ENCODE assay signal across 21 cellular contexts in genomic region chr4:68951078-68951805, GRCh38. TPM values are rescaled to one million over a fixed set of nuclear protein-coding genes. Genes with fewer than 3 reads are reported as not detected.
A peak's percentile ranks its signal among the peaks of the same experiment; 100 is the strongest.
DNase-seq lines count a peak whose midpoint lies in the region; ATAC-seq, FAIRE-seq and TF ChIP-seq lines count a peak whose summit lies in the region.
"Had no signal": no experiment of that assay in that cellular context is flagged by ENCODE, and none has a peak within 500 bp of the region (broad histone marks: within the 10 kb centered on the region; RNA-seq: fewer than 3 reads in every experiment).

Gene UGT2A3 (minus strand): TSS chr4:68951804. CDS start chr4:68951760, 44 bp downstream.

- H3K27ac Mint-ChIP-seq in endodermal cell, result no peak within 1 kb of the TSS
- H3K27ac Mint-ChIP-seq: activated CD4-positive, alpha-beta T cell treated with anti-CD3 and anti-CD28 coated beads, Interleukin-2, amount 10 ng/mL, durations not matched to agents 7 days and 5 days; activated T-cell treated with anti-CD3 and anti-CD28 coated beads, Interleukin-2, amount 50 U/mL, for 72 hours; T-helper 1 cell treated with Interleukin-12 subunit alpha and Interleukin-12 subunit beta and Interleukin-4 antibody, amounts not matched to agents 30 μg/mL and 1 μg/mL, for 36 hours had no signal

- FAIRE-seq in GM18507 (lab: Jason Lieb, UNC), result peak; percentile 66
- FAIRE-seq: D721Med had no signal

- peaks cover 26% of the 10 kb centered on the region for H3K4me1 Mint-ChIP-seq in endodermal cell
- H3K4me1 Mint-ChIP-seq: activated CD4-positive, alpha-beta T cell treated with anti-CD3 and anti-CD28 coated beads, Interleukin-2, amount 10 ng/mL, durations not matched to agents 7 days and 5 days had no signal

- peaks cover 3% of the 10 kb centered on the region for H3K9me3 ChIP-seq in endodermal cell (ENCODE audit: control insufficient read depth, low read length)
- H3K9me3 ChIP-seq in mucosa of descending colon, result no peaks in the 10 kb centered on the region
- H3K9me3 ChIP-seq: adrenal gland, esophagus muscularis mucosa had no signal

- H3K36me3 Mint-ChIP-seq in endodermal cell (ENCODE audit: low read depth), result no peaks in the 10 kb centered on the region

- H3K27ac ChIP-seq in endodermal cell (ENCODE audit: low read depth, low read length), result no peak within 1 kb of the TSS
- H3K27ac ChIP-seq: adrenal gland, esophagus muscularis mucosa had no signal

- H3K36me3 ChIP-seq in endodermal cell (ENCODE audit: control insufficient read depth, insufficient read depth, low read length) (no peaks in the 10 kb centered on the region), mucosa of descending colon (ENCODE audit: low read depth) (no peaks in the 10 kb centered on the region)
- H3K36me3 ChIP-seq: adrenal gland, esophagus muscularis mucosa had no signal

- no peak for TF ChIP-seq CTCF in endodermal cell (conservative IDR thresholded peaks at IDR 0.05)
- TF ChIP-seq CTCF in mucosa of descending colon (IDR thresholded peaks at IDR 0.05), result no peak

- peaks cover 15% of the 10 kb centered on the region for H3K27me3 Mint-ChIP-seq in endodermal cell (ENCODE audit: insufficient read depth)
- H3K27me3 Mint-ChIP-seq: activated CD4-positive, alpha-beta T cell treated with anti-CD3 and anti-CD28 coated beads, Interleukin-2, amount 10 ng/mL, durations not matched to agents 7 days and 5 days had no signal

- peaks cover 3% of the 10 kb centered on the region for H3K4me1 ChIP-seq in endodermal cell (ENCODE audit: control insufficient read depth, insufficient read depth, low read length)
- peaks cover 6% of the 10 kb centered on the region for H3K4me1 ChIP-seq in mucosa of descending colon (ENCODE audit: low read depth)
- H3K4me1 ChIP-seq: adrenal gland, esophagus muscularis mucosa had no signal

- peak; percentile 85 for ATAC-seq in mucosa of descending colon
- ATAC-seq: activated T-cell treated with anti-CD3 and anti-CD28 coated beads, Interleukin-2, amount 50 U/mL, for 72 hours; Panc1 had no signal

- WGBS in endodermal cell (ENCODE audit: insufficient coverage in 1 of 2, insufficient read length in 1 of 2), 2 experiments, result 78 to 81% methylated on average over 4 to 5 of the region's 5 CpGs

- H3K27me3 ChIP-seq in endodermal cell (ENCODE audit: control insufficient read depth, insufficient read depth, low read length, poor library complexity, severe bottlenecking), result no peaks in the 10 kb centered on the region
- H3K27me3 ChIP-seq: adrenal gland, esophagus muscularis mucosa had no signal

- no peaks in the 10 kb centered on the region for H3K9me3 Mint-ChIP-seq in endodermal cell
- H3K9me3 Mint-ChIP-seq: activated CD4-positive, alpha-beta T cell treated with anti-CD3 and anti-CD28 coated beads, Interleukin-2, amount 10 ng/mL, durations not matched to agents 7 days and 5 days; T-helper 1 cell treated with Interleukin-12 subunit alpha and Interleukin-12 subunit beta and Interleukin-4 antibody, amounts not matched to agents 30 μg/mL and 1 μg/mL, for 36 hours had no signal

- no peak for DNase-seq in GM18507 (ENCODE audit: extremely low spot score, insufficient read length, low read depth)
- peak; percentile 24 for DNase-seq in KBM-7
- DNase-seq in endodermal cell, result peak; percentile 55
- DNase-seq in mucosa of descending colon, result peak in 2 of 3 donors; percentile 40 to 70
- DNase-seq in GM03348 (ENCODE audit: low spot score), result no peak
- no peak for DNase-seq in HT-29 (ENCODE audit: low spot score)
- DNase-seq in AML-193 (lab: John Stamatoyannopoulos, UW), result no peak
- no peak for DNase-seq in stimulated activated CD4-positive, alpha-beta T cell treated with anti-CD3 and anti-CD28 coated beads, Interleukin-15, amount 100 ng/mL, for 24 hours
- DNase-seq: activated CD4-positive, alpha-beta T cell treated with anti-CD3 and anti-CD28 coated beads, Interleukin-2, amount 10 ng/mL, durations not matched to agents 7 days and 5 days; activated T-cell treated with anti-CD3 and anti-CD28 coated beads, Interleukin-2, amount 50 U/mL, for 72 hours; KG1; NCI-H1694 treated with DMSO at 0.1 percent for 48 hours; NCI-H526 had no signal

- intact Hi-C loops in mucosa of descending colon (cut with DNase I, micrococcal nuclease), result no loop called here

- no peak within 1 kb of the TSS for H3K9ac ChIP-seq in endodermal cell (ENCODE audit: extremely low read depth, low read length, poor library complexity, severe bottlenecking)

- H3K4me3 Mint-ChIP-seq in endodermal cell, result no peak within 1 kb of the TSS
- H3K4me3 Mint-ChIP-seq: activated CD4-positive, alpha-beta T cell treated with anti-CD3 and anti-CD28 coated beads, Interleukin-2, amount 10 ng/mL, durations not matched to agents 7 days and 5 days; activated T-cell treated with anti-CD3 and anti-CD28 coated beads, Interleukin-2, amount 50 U/mL, for 72 hours; T-helper 1 cell treated with Interleukin-12 subunit alpha and Interleukin-12 subunit beta and Interleukin-4 antibody, amounts not matched to agents 30 μg/mL and 1 μg/mL, for 36 hours had no signal

- H3K4me3 ChIP-seq in endodermal cell (ENCODE audit: low read length) (no peak within 1 kb of the TSS), mucosa of descending colon (peak within 1 kb of the TSS; percentile 7)
- H3K4me3 ChIP-seq: adrenal gland, esophagus muscularis mucosa had no signal

- in situ Hi-C loops in KBM-7 (cut with MboI; ENCODE audit: low pct_unique_long_range_greater_than_20kb, low sequenced_read_pairs), result no loop called here

RNA-seq across cellular contexts. Expression of gene UGT2A3, which starts in this region (rescaled TPM):
- total RNA-seq in endodermal cell (not detected), mucosa of descending colon (100 to 1,000 TPM in 1 of 3 donors, 10 to 100 TPM in 2; 37.5 to 119 (median 71.9) TPM)
- polyA plus RNA-seq in endodermal cell (2013, experiment 1 of 2), result not detected
- polyA plus RNA-seq in endodermal cell (2013, experiment 2 of 2), result not detected
- 0.10 and 0.43 TPM in 2 replicates for total RNA-seq in HT-29 (2014; rRNA removed; shearing (Covaris generic))
- total RNA-seq: activated CD4-positive, alpha-beta T cell treated with anti-CD3 and anti-CD28 coated beads, Interleukin-2, amount 10 ng/mL, durations not matched to agents 7 days and 5 days; activated T-cell treated with anti-CD3 and anti-CD28 coated beads, Interleukin-2, amount 50 U/mL, for 72 hours; esophagus muscularis mucosa; omental fat pad; temporal lobe had no signal
- polyA plus RNA-seq: adrenal gland, AG04450 had no signal

Comparison
In these comparisons a context has a peak if more than half of its experiments do, and no peak if none do; other contexts are left out.
1. RNA of gene UGT2A3 (total RNA-seq): 37.5 to 119 TPM in mucosa of descending colon; 0.10 to 0.43 TPM in HT-29 and not detected in endodermal cell; every median in the first group is over 10 times any median in the second.
2. Peak in DNase-seq in endodermal cell; RNA of the gene not detected or under 1 TPM.
3. DNase-seq: peak in KBM-7 (single experiment) and mucosa of descending colon (2 of 3); none in GM18507 (single experiment), GM03348 (single experiment), HT-29 (single experiment), AML-193 (0 of 2) and stimulated activated CD4-positive, alpha-beta T cell treated with anti-CD3 and anti-CD28 coated beads, Interleukin-15, amount 100 ng/mL, for 24 hours (single experiment).